ENCODE assay signal across 8 cellular contexts in genomic region chr3:157436583-157437300, GRCh38.
DNase-seq lines count a peak whose midpoint lies in the region; ATAC-seq and FAIRE-seq lines count a peak whose summit lies in the region.
"Had no signal": no experiment of that assay in that cellular context is flagged by ENCODE, and none has a peak within 500 bp of the region (broad histone marks: within the 10 kb centered on the region; RNA-seq: fewer than 3 reads in every experiment).

TSS of gene PTX3 (plus strand) at chr3:157436850. CDS start at chr3:157436934, 84 bp downstream.

- peaks cover 61% of the 10 kb centered on the region for H3K27me3 Mint-ChIP-seq in central memory CD8-positive, alpha-beta T cell
- peaks cover 17 to 39% of the 10 kb centered on the region in 2 donors for H3K27me3 Mint-ChIP-seq in stimulated activated naive B cell treated with anti-CD40 and anti-IgM and Interleukin-4, amounts not matched to agents 10 μg/mL and 1 μg/mL and 100 μg/mL, for 72 hours

- H3K9me3 Mint-ChIP-seq in central memory CD8-positive, alpha-beta T cell, result no peaks in the 10 kb centered on the region
- H3K9me3 Mint-ChIP-seq in stimulated activated naive B cell treated with anti-CD40 and anti-IgM and Interleukin-4, amounts not matched to agents 10 μg/mL and 1 μg/mL and 100 μg/mL, for 72 hours, result no peaks in the 10 kb centered on the region

- no peak for ATAC-seq in central memory CD8-positive, alpha-beta T cell (replicated peaks; ENCODE audit: extremely low read depth, poor library complexity, severe bottlenecking)
- peak; percentile 39 for ATAC-seq in stimulated activated naive B cell treated with anti-CD40 and anti-IgM and Interleukin-4, amounts not matched to agents 10 μg/mL and 1 μg/mL and 100 μg/mL, for 72 hours (replicated peaks)
- ATAC-seq in GM19397 (IDR thresholded peaks at IDR 0.05; ENCODE audit: unreplicated experiment), result no peak

- peaks cover 7% of the 10 kb centered on the region for H3K4me1 Mint-ChIP-seq in central memory CD8-positive, alpha-beta T cell
- peaks cover 9 to 20% of the 10 kb centered on the region in 2 donors for H3K4me1 Mint-ChIP-seq in stimulated activated naive B cell treated with anti-CD40 and anti-IgM and Interleukin-4, amounts not matched to agents 10 μg/mL and 1 μg/mL and 100 μg/mL, for 72 hours

- H3K36me3 Mint-ChIP-seq in central memory CD8-positive, alpha-beta T cell (ENCODE audit: insufficient read depth), result no peaks in the 10 kb centered on the region
- H3K36me3 Mint-ChIP-seq in stimulated activated naive B cell treated with anti-CD40 and anti-IgM and Interleukin-4, amounts not matched to agents 10 μg/mL and 1 μg/mL and 100 μg/mL, for 72 hours, result no peaks in the 10 kb centered on the region

- no peak for DNase-seq in GM19239 (ENCODE audit: insufficient read length, low spot score)
- DNase-seq in NOMO-1 treated with DMSO at 0.1 percent for 48 hours (lab: John Stamatoyannopoulos, UW; ENCODE audit: unreplicated experiment), result peak; percentile 77
- no peak for DNase-seq in central memory CD8-positive, alpha-beta T cell (ENCODE audit: low spot score in 2 of 2)
- DNase-seq in kidney tubule cell (ENCODE audit: low spot score), result peak; percentile 74
- no peak for DNase-seq in stimulated activated naive B cell treated with anti-CD40 and anti-IgM and Interleukin-4, amounts not matched to agents 10 μg/mL and 1 μg/mL and 100 μg/mL, for 72 hours
- no peak for DNase-seq in D341Med (ENCODE audit: low spot score)

- peak; percentile 56 for FAIRE-seq in GM19239 (lab: Jason Lieb, UNC)
- FAIRE-seq: TTC549 had no signal

- H3K4me3 Mint-ChIP-seq in central memory CD8-positive, alpha-beta T cell, result peak within 1 kb of the TSS; percentile 8
- H3K4me3 Mint-ChIP-seq in stimulated activated naive B cell treated with anti-CD40 and anti-IgM and Interleukin-4, amounts not matched to agents 10 μg/mL and 1 μg/mL and 100 μg/mL, for 72 hours, result peak within 1 kb of the TSS; percentile 58 to 79

- no peak within 1 kb of the TSS for H3K27ac Mint-ChIP-seq in central memory CD8-positive, alpha-beta T cell (ENCODE audit: low read depth)
- peak within 1 kb of the TSS; percentile 6 for H3K27ac Mint-ChIP-seq in stimulated activated naive B cell treated with anti-CD40 and anti-IgM and Interleukin-4, amounts not matched to agents 10 μg/mL and 1 μg/mL and 100 μg/mL, for 72 hours

Comparison
In these comparisons a context has a peak if more than half of its experiments do, and no peak if none do; other contexts are left out.
1. DNase-seq: peak in NOMO-1 treated with DMSO at 0.1 percent for 48 hours (single experiment) and kidney tubule cell (single experiment); none in GM19239 (single experiment), central memory CD8-positive, alpha-beta T cell (0 of 2), stimulated activated naive B cell treated with anti-CD40 and anti-IgM and Interleukin-4, amounts not matched to agents 10 μg/mL and 1 μg/mL and 100 μg/mL, for 72 hours (single experiment) and D341Med (single experiment).
2. ATAC-seq: peak in stimulated activated naive B cell treated with anti-CD40 and anti-IgM and Interleukin-4, amounts not matched to agents 10 μg/mL and 1 μg/mL and 100 μg/mL, for 72 hours (2 of 2); none in central memory CD8-positive, alpha-beta T cell (single experiment) and GM19397 (single experiment).